15 cellular contexts compared by ENCODE assay signal in the genomic region with DNA sequence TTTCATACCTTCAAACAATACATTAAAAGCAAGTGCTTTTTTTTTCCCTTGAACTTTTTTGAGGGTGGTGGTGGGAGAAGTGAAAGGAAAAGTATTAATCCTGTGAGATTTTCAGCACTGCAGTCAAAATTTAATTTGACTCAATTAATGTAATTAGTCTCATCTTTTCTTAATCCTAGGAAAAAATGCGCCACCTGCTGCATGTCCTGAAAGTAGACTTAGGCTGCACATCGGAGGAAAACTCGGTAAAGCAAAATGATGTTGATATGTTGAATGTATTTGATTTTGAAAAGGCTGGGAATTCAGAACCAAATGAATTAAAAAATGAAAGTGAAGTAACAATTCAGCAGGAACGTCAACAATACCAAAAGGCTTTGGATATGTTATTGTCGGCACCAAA. TPM values are rescaled to one million over a fixed set of nuclear protein-coding genes. Genes with fewer than 3 reads are reported as not detected.
A peak's percentile ranks its signal among the peaks of the same experiment; 100 is the strongest.
DNase-seq lines count a peak whose midpoint lies in the region; ATAC-seq and TF ChIP-seq lines count a peak whose summit lies in the region.
"Had no signal": no experiment of that assay in that cellular context is flagged by ENCODE, and none has a peak within 500 bp of the region (broad histone marks: within the 10 kb centered on the region; RNA-seq: fewer than 3 reads in every experiment).

No MANE protein-coding gene starts in this region.

- ATAC-seq in HCT116: no peak
- no peak for ATAC-seq in PC-3
- no peak for ATAC-seq in T-helper 17 cell
- no peak for ATAC-seq in GM19395 (IDR thresholded peaks at IDR 0.05; ENCODE audit: unreplicated experiment)
- no peak for ATAC-seq in HG03439 (IDR thresholded peaks at IDR 0.05; ENCODE audit: unreplicated experiment)

- H3K4me2 ChIP-seq in HCT116 (ENCODE audit: low read length): no peak overlapping the region
- H3K4me2 ChIP-seq in PC-3 (ENCODE audit: low read length): no peak overlapping the region
- H3K4me2 ChIP-seq in osteoblast (ENCODE audit: insufficient read depth, low read length): no peak overlapping the region

- TF ChIP-seq RAD21 in HCT116 (IDR thresholded peaks at IDR 0.05; ENCODE audit: low read depth): peak; percentile 28; the same call in 1 of the 2 replicates

- no peak for DNase-seq in HCT116 (ENCODE audit: low read depth, low spot score)
- peak; percentile 25 for DNase-seq in PC-3
- peak; percentile 11 for DNase-seq in epithelial cell of esophagus (ENCODE audit: low read depth)
- no peak for DNase-seq in osteoblast (ENCODE audit: insufficient read length, low spot score, missing footprints)
- no peak for DNase-seq in T-helper 17 cell
- no peak for DNase-seq in stimulated activated CD4-positive, alpha-beta T cell treated with anti-CD3 and anti-CD28 coated beads, Interleukin-4, amount 100 ng/mL, for 24 hours
- DNase-seq: activated gamma-delta T cell treated with Interleukin-2 at 50 U/mL for 16 hours, mesenchymal stem cell, NCI-H345, Right ventricle myocardium superior, spleen, T1000 had no signal

- H3K36me3 Mint-ChIP-seq in T-helper 17 cell (ENCODE audit: low read depth): peaks cover 12% of the 10 kb centered on the region

- TF ChIP-seq CTCF in HCT116 (IDR thresholded peaks at IDR 0.05 in 2 of 3, conservative IDR thresholded peaks at IDR 0.05 in 1 of 3; ENCODE audit: borderline replicate concordance in 1 of 3, insufficient read depth in 1 of 3, low read depth in 2 of 3, low read length in 2 of 3) (peak; percentile 17 to 56 (median 38); a peak in 3 of 6 replicates), PC-3 (conservative IDR thresholded peaks at IDR 0.05; ENCODE audit: low read depth, low read length) (peak; percentile 74), epithelial cell of esophagus (IDR thresholded peaks at IDR 0.05; ENCODE audit: insufficient read depth, low read depth, low read length, missing control alignments) (peak; percentile 31), osteoblast (IDR thresholded peaks at IDR 0.05; ENCODE audit: extremely low read depth, low read depth, low read length) (peak; percentile 42)

- H3K4me3 ChIP-seq in HCT116 (replicated peaks in 1 of 2; ENCODE audit: low read depth in 1 of 2, low read length in 2 of 2) (no peak overlapping the region), PC-3 (ENCODE audit: low read length) (no peak overlapping the region), epithelial cell of esophagus (ENCODE audit: low read length) (no peak overlapping the region), osteoblast (ENCODE audit: insufficient read depth, low read length) (no peak overlapping the region)
- H3K4me3 ChIP-seq: spleen had no signal

- H3K27ac ChIP-seq in HCT116 (ENCODE audit: low read depth, low read length): no peak overlapping the region
- H3K27ac ChIP-seq in PC-3 (ENCODE audit: low read length): no peak overlapping the region
- no peak overlapping the region for H3K27ac ChIP-seq in osteoblast (ENCODE audit: low read depth, low read length)
- H3K27ac ChIP-seq: neutrophil, spleen had no signal

- H3K36me3 ChIP-seq in HCT116 (ENCODE audit: control insufficient read depth in 1 of 2, insufficient read depth in 2 of 2, low read length in 2 of 2) (peaks cover 0 to 3% of the 10 kb centered on the region in 2 experiments; a peak in 1 of 4 replicates), PC-3 (ENCODE audit: low read depth, low read length) (no peaks in the 10 kb centered on the region), osteoblast (ENCODE audit: insufficient read depth, low read length) (no peaks in the 10 kb centered on the region)
- H3K36me3 ChIP-seq: neutrophil had no signal

- H3K27me3 ChIP-seq in HCT116 (ENCODE audit: insufficient read depth, low read length) (no peaks in the 10 kb centered on the region), PC-3 (ENCODE audit: low read length) (no peaks in the 10 kb centered on the region), osteoblast (ENCODE audit: insufficient read depth, low read length) (no peaks in the 10 kb centered on the region)
- H3K27me3 ChIP-seq: neutrophil, spleen had no signal

- no TSS peak for BruUV-seq in HCT116 (replicated peaks; lab: Mats Ljungman, UMichigan)
- no TSS peak for BruUV-seq in PC-3 (replicated peaks; lab: Mats Ljungman, UMichigan)

- RAD21 ChIA-PET in HCT116 (lab: Charles Lee; ENCODE audit: low non-redundant PET in 1 of 2, low total read pairs in 2 of 2, uncharacterized antibody in 2 of 2, unreplicated experiment in 2 of 2): no interaction called here

- H3K27me3 Mint-ChIP-seq in T-helper 17 cell: no peaks in the 10 kb centered on the region

- no peaks in the 10 kb centered on the region for H3K4me1 ChIP-seq in HCT116 (ENCODE audit: control insufficient read depth in 1 of 2, insufficient read depth in 2 of 2, low read length in 2 of 2)
- peaks cover 4% of the 10 kb centered on the region for H3K4me1 ChIP-seq in PC-3 (ENCODE audit: insufficient read depth, low read length)
- H3K4me1 ChIP-seq in osteoblast (ENCODE audit: insufficient read depth, low read length): no peaks in the 10 kb centered on the region
- H3K4me1 ChIP-seq: spleen had no signal

- H3K27ac Mint-ChIP-seq in T-helper 17 cell: no peak overlapping the region

- H2AFZ ChIP-seq in HCT116 (ENCODE audit: low read depth, low read length, poor library complexity, severe bottlenecking): no peak overlapping the region
- no peak overlapping the region for H2AFZ ChIP-seq in PC-3 (ENCODE audit: low read length)
- H2AFZ ChIP-seq in osteoblast (ENCODE audit: low read length): no peak overlapping the region

- H3K79me2 ChIP-seq in HCT116 (ENCODE audit: insufficient read depth, low read length): no peaks in the 10 kb centered on the region
- H3K79me2 ChIP-seq in PC-3 (ENCODE audit: low read length): no peaks in the 10 kb centered on the region
- no peaks in the 10 kb centered on the region for H3K79me2 ChIP-seq in osteoblast (ENCODE audit: insufficient read depth, low read length)

- TF ChIP-seq POLR2A in HCT116 (IDR thresholded peaks at IDR 0.05; ENCODE audit: borderline replicate concordance, extremely low read depth, insufficient read depth, insufficient read length): no peak

- intact Hi-C loops in HCT116 (cut with micrococcal nuclease) (loop anchor here (1.0 to 10.0 kb wide), 4 partner anchors 248 to 1120 kb away; no protein-coding TSS in a partner anchor), PC-3 (cut with micrococcal nuclease) (loop anchor here (1.0 to 5.0 kb wide), 3 partner anchors 248 to 490 kb away; no protein-coding TSS in a partner anchor)

- H3F3A ChIP-seq in PC-3 (ENCODE audit: low read length, unreplicated experiment): no peaks in the 10 kb centered on the region

- H3K9ac ChIP-seq in HCT116 (ENCODE audit: low read length) (no peak overlapping the region), PC-3 (ENCODE audit: low read length) (no peak overlapping the region)

- H3K4me3 Mint-ChIP-seq in T-helper 17 cell: no peak overlapping the region

- no peaks in the 10 kb centered on the region for H4K20me1 ChIP-seq in HCT116 (ENCODE audit: insufficient read depth)
- H4K20me1 ChIP-seq in PC-3 (ENCODE audit: low read length): no peaks in the 10 kb centered on the region
- H4K20me1 ChIP-seq in osteoblast (ENCODE audit: insufficient read depth, low read length): no peaks in the 10 kb centered on the region

- H3K4me1 Mint-ChIP-seq in T-helper 17 cell: peaks cover 2% of the 10 kb centered on the region

- H3K9me3 ChIP-seq in HCT116 (ENCODE audit: control insufficient read depth in 1 of 2, insufficient read depth in 1 of 2, low read depth in 1 of 2, low read length in 2 of 2) (no peaks in the 10 kb centered on the region), PC-3 (ENCODE audit: low read length) (no peaks in the 10 kb centered on the region), osteoblast (ENCODE audit: low read depth, low read length) (no peaks in the 10 kb centered on the region), T-helper 17 cell (ENCODE audit: control insufficient read depth, low read length, poor library complexity, severe bottlenecking) (no peaks in the 10 kb centered on the region)
- H3K9me3 ChIP-seq: neutrophil, spleen had no signal

- POLR2A ChIA-PET in HCT116 (lab: Charles Lee) (no interaction called here), PC-3 (lab: Charles Lee; ENCODE audit: unreplicated experiment) (no interaction called here)

- H3K9me2 ChIP-seq in HCT116 (ENCODE audit: insufficient read depth): no peaks in the 10 kb centered on the region
- H3K9me2 ChIP-seq in PC-3 (replicated peaks; ENCODE audit: low read length): no peaks in the 10 kb centered on the region

- CTCF ChIA-PET in HCT116 (lab: Charles Lee) (interaction anchor here (1.2 kb wide), 1 partner anchor 248 kb away, joined by 4 read pairs; no protein-coding TSS in a partner anchor), PC-3 (lab: Charles Lee) (no interaction called here)

TF ChIP-seq in HCT116, 20 proteins besides CTCF, POLR2A, EP300 and RAD21 (continues in another document):
- TF ChIP-seq ZBTB33 (IDR thresholded peaks at IDR 0.05; ENCODE audit: extremely low read depth, insufficient replicate concordance, low read length) (no peak), EZH2 (IDR thresholded peaks at IDR 0.05) (no peak), POLR2AphosphoS5 (IDR thresholded peaks at IDR 0.05; ENCODE audit: low read depth, low read length) (no peak), YY1 (IDR thresholded peaks at IDR 0.05; ENCODE audit: extremely low read depth, insufficient replicate concordance, low read depth, low read length) (no peak), EGR1 (IDR thresholded peaks at IDR 0.05; ENCODE audit: low read depth) (no peak), EZH2phosphoT487 (IDR thresholded peaks at IDR 0.05; ENCODE audit: borderline replicate concordance) (no peak), FOSL1 (IDR thresholded peaks at IDR 0.05; ENCODE audit: low read depth) (no peak), SP1 (IDR thresholded peaks at IDR 0.05; ENCODE audit: low read depth) (no peak)

RNA-seq across cellular contexts. Expression of gene SPATA7, which starts 52.2 kb away (rescaled TPM):
- total RNA-seq in HCT116 (2021; ENCODE audit: unreplicated experiment) (6.2 TPM), PC-3 (2014; rRNA removed) (2.8 and 3.9 TPM in 2 replicates), osteoblast (21.4 and 29.2 TPM in 2 replicates), T-helper 17 cell (1 to 10 TPM; 5.5 to 5.7 TPM)
- 3.8 and 4.0 TPM in 2 replicates for polyA plus RNA-seq in HCT116 (2012)

Comparison
In these comparisons a context has a peak if more than half of its experiments do, and no peak if none do; other contexts are left out.
1. DNase-seq: peak in PC-3 (single experiment) and epithelial cell of esophagus (single experiment); none in HCT116 (single experiment), osteoblast (single experiment), T-helper 17 cell (0 of 3) and stimulated activated CD4-positive, alpha-beta T cell treated with anti-CD3 and anti-CD28 coated beads, Interleukin-4, amount 100 ng/mL, for 24 hours (single experiment).
2. Peak in every context shown above with its lines, with median percentiles within 50 percentile points of each other: CTCF ChIP-seq.